Comparison of ENCODE assay signal across 26 cellular contexts in the genomic region with DNA sequence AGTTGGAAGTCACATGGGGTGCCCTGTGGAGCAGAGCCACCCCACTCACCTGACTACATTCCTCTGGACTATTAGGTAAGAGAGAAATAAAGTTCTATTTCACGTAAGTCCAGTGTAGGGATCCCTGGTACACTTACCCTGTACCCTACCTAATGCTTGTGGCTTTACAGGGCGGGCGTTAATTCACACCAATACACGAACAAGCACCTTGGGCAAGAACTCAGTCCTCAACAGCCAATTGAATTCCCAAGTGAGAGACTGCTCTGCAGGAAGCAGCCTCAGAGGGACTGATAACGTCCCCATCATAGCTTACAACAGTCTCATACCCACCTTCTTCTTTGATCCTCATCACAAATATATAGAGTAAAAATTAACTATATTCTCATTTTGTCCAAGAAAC.
"Had no signal": no experiment of that assay in that cellular context is flagged by ENCODE, and none has a peak within 500 bp of the region (broad histone marks: within the 10 kb centered on the region; RNA-seq: fewer than 3 reads in every experiment).

No MANE protein-coding gene starts in this region.

- H3K27me3 Mint-ChIP-seq: progenitor cell of endocrine pancreas had no signal

- FAIRE-seq: colon, islet of Langerhans had no signal

- H3K36me3 ChIP-seq: gastroesophageal sphincter, heart left ventricle, left lung, stomach, tibial artery, upper lobe of left lung, uterus had no signal

- H3K4me3 ChIP-seq: dorsolateral prefrontal cortex, gastroesophageal sphincter, heart left ventricle, hepatocyte, left lung, smooth muscle cell, stomach, tibial artery, upper lobe of left lung, uterus had no signal

- H3K4me2 ChIP-seq: hepatocyte, smooth muscle cell had no signal

- H3K27me3 ChIP-seq: dorsolateral prefrontal cortex, foreskin keratinocyte, gastroesophageal sphincter, heart left ventricle, hepatocyte, left lung, stomach, tibial artery, upper lobe of left lung, uterus had no signal

- H3K27ac Mint-ChIP-seq: progenitor cell of endocrine pancreas; stimulated activated effector memory CD8-positive, alpha-beta T cell treated with anti-CD3 and anti-CD28 coated beads, Interleukin-12 subunit alpha, Interleukin-12 subunit beta, amount 100 ng/mL, for 72 hours had no signal

- H2AFZ ChIP-seq: hepatocyte, parathyroid adenoma had no signal

- H3K79me2 ChIP-seq: hepatocyte, parathyroid adenoma had no signal

- H3K27ac ChIP-seq: dorsolateral prefrontal cortex, epithelial cell of prostate, foreskin keratinocyte, gastroesophageal sphincter, heart left ventricle, hepatocyte, left lung, parathyroid adenoma, stomach, tibial artery, upper lobe of left lung, uterus had no signal

- ATAC-seq: esophagus mucosa; foreskin keratinocyte; gastroesophageal sphincter; heart left ventricle; left cardiac atrium; left lung; naive thymus-derived CD8-positive, alpha-beta T cell; sciatic nerve; stimulated activated effector memory CD8-positive, alpha-beta T cell treated with anti-CD3 and anti-CD28 coated beads, Interleukin-12 subunit alpha, Interleukin-12 subunit beta, amount 100 ng/mL, for 72 hours had no signal

- H3K4me1 Mint-ChIP-seq: naive thymus-derived CD8-positive, alpha-beta T cell; stimulated activated effector memory CD8-positive, alpha-beta T cell treated with anti-CD3 and anti-CD28 coated beads, Interleukin-12 subunit alpha, Interleukin-12 subunit beta, amount 100 ng/mL, for 72 hours had no signal

- H3K9me3 Mint-ChIP-seq: stimulated activated effector memory CD8-positive, alpha-beta T cell treated with anti-CD3 and anti-CD28 coated beads, Interleukin-12 subunit alpha, Interleukin-12 subunit beta, amount 100 ng/mL, for 72 hours had no signal

- H3K9me3 ChIP-seq: gastroesophageal sphincter, heart left ventricle, left lung, stomach, tibial artery, upper lobe of left lung, uterus had no signal

- DNase-seq: cerebellar nuclear complex; dorsolateral prefrontal cortex; effector CD4-positive, alpha-beta T cell; foreskin keratinocyte; heart left ventricle; left cardiac atrium; left lung; naive thymus-derived CD8-positive, alpha-beta T cell; stimulated activated CD4-positive, alpha-beta T cell treated with anti-CD3 and anti-CD28 coated beads, Interleukin-2, amount 100 ng/mL, for 24 hours; stimulated activated CD4-positive, alpha-beta T cell treated with anti-CD3 and anti-CD28 coated beads, Interleukin-4, amount 100 ng/mL, for 24 hours; stimulated activated naive CD4-positive, alpha-beta T cell treated with Interleukin-2 at 50 U/mL for 16 hours; stomach; tibial artery; upper lobe of left lung; uterus had no signal

- H3K4me1 ChIP-seq: foreskin keratinocyte, left lung, parathyroid adenoma, upper lobe of left lung, uterus had no signal

- H3K9ac ChIP-seq: parathyroid adenoma had no signal

- H3K36me3 Mint-ChIP-seq: naive thymus-derived CD8-positive, alpha-beta T cell; stimulated activated effector memory CD8-positive, alpha-beta T cell treated with anti-CD3 and anti-CD28 coated beads, Interleukin-12 subunit alpha, Interleukin-12 subunit beta, amount 100 ng/mL, for 72 hours had no signal

- H3K4me3 Mint-ChIP-seq: naive thymus-derived CD8-positive, alpha-beta T cell; stimulated activated effector memory CD8-positive, alpha-beta T cell treated with anti-CD3 and anti-CD28 coated beads, Interleukin-12 subunit alpha, Interleukin-12 subunit beta, amount 100 ng/mL, for 72 hours had no signal
